In genomic region chr11:10302744-10303557, GRCh38 we compare ENCODE assay signal across 8 cellular contexts. TPM values are rescaled to one million over a fixed set of nuclear protein-coding genes. Genes with fewer than 3 reads are reported as not detected.
DNase-seq lines count a peak whose midpoint lies in the region; ATAC-seq and TF ChIP-seq lines count a peak whose summit lies in the region.

No MANE protein-coding gene starts in this region.

- no peak for TF ChIP-seq POLR2A in erythroblast (IDR thresholded peaks at IDR 0.05; ENCODE audit: low read length)

- no peaks in the 10 kb centered on the region for H3K36me3 ChIP-seq in mucosa of descending colon (ENCODE audit: low read depth)
- H3K36me3 ChIP-seq in stomach smooth muscle (ENCODE audit: control insufficient read depth in 2 of 2, insufficient read depth in 2 of 2, low read length in 2 of 2), result no peaks in the 10 kb centered on the region

- H3K27ac ChIP-seq in stomach smooth muscle (ENCODE audit: low read length), result peak overlapping the region; percentile 94

- H3K27me3 ChIP-seq in stomach smooth muscle (ENCODE audit: control insufficient read depth in 1 of 2, insufficient read depth in 2 of 2, low read length in 2 of 2), result no peaks in the 10 kb centered on the region

- ATAC-seq in activated CD4-positive, CD25-positive, alpha-beta regulatory T cell treated with anti-CD3 and anti-CD28 coated beads, Interleukin-2, amount 50 U/mL, for 24 hours, result no peak
- ATAC-seq in mucosa of descending colon (peak; percentile 54), GM21528 (IDR thresholded peaks at IDR 0.05; ENCODE audit: low FRiP score, unreplicated experiment) (no peak)

- H3K9ac ChIP-seq in stomach smooth muscle (ENCODE audit: low read length in 2 of 2), result peak overlapping the region; percentile 71 to 95

- H3K4me1 ChIP-seq in mucosa of descending colon (ENCODE audit: low read depth), result peaks cover 10% of the 10 kb centered on the region
- peaks cover 40% of the 10 kb centered on the region for H3K4me1 ChIP-seq in stomach smooth muscle (ENCODE audit: control insufficient read depth, insufficient read depth, low read length)

- H3K4me3 ChIP-seq in mucosa of descending colon (peak overlapping the region; percentile 37), stomach smooth muscle (ENCODE audit: low read length in 2 of 2) (peak overlapping the region; percentile 62 to 94)

- H3K9me3 ChIP-seq in mucosa of descending colon, result no peaks in the 10 kb centered on the region
- H3K9me3 ChIP-seq in stomach smooth muscle (ENCODE audit: control insufficient read depth in 2 of 2, low read length in 2 of 2), result no peaks in the 10 kb centered on the region

- TF ChIP-seq CTCF in mucosa of descending colon (IDR thresholded peaks at IDR 0.05), result no peak

- DNase-seq in activated CD4-positive, CD25-positive, alpha-beta regulatory T cell (lab: John Stamatoyannopoulos, UW), result peak in 3 of 4 experiments; percentile 35 to 45 (median 36)
- DNase-seq in NCI-H748 treated with DMSO at 0.1 percent for 48 hours (lab: John Stamatoyannopoulos, UW), result peak; percentile 33
- DNase-seq in activated T-cell treated with anti-CD3 and anti-CD28 coated beads, Interleukin-2, amount 50 U/mL, for 48 hours, result peak; percentile 62 to 69
- peak; percentile 79 to 87 for DNase-seq in erythroblast (lab: John Stamatoyannopoulos, UW)
- peak; percentile 96 for DNase-seq in mucosa of descending colon

- intact Hi-C loops in mucosa of descending colon (cut with DNase I, micrococcal nuclease), result loop anchor here in 1 of 2 donors (10.0 kb wide), 1 partner anchor 98 kb away; no protein-coding TSS in a partner anchor

RNA-seq across cellular contexts. Expression of gene ADM, which starts 1.9 kb away (rescaled TPM):
- 100 to 1,000 TPM in 1 of 3 donors, 10 to 100 TPM in 2; 49.5 to 124 (median 72.9) TPM for total RNA-seq in mucosa of descending colon

RNA-seq across cellular contexts. Expression of gene SBF2, which starts 8.9 kb away (rescaled TPM):
- 10 to 100 TPM; 35.2 to 60.3 (median 48.2) TPM for total RNA-seq in mucosa of descending colon

Comparison
In these comparisons a context has a peak if more than half of its experiments do, and no peak if none do; other contexts are left out.
1. DNase-seq: peak in every context shown above with its lines; median percentile 96 in mucosa of descending colon; 83 in erythroblast; 66 in activated T-cell treated with anti-CD3 and anti-CD28 coated beads, Interleukin-2, amount 50 U/mL, for 48 hours; 36 in activated CD4-positive, CD25-positive, alpha-beta regulatory T cell; 33 in NCI-H748 treated with DMSO at 0.1 percent for 48 hours.